ENCODE assay signal across 21 cellular contexts in the genomic region with DNA sequence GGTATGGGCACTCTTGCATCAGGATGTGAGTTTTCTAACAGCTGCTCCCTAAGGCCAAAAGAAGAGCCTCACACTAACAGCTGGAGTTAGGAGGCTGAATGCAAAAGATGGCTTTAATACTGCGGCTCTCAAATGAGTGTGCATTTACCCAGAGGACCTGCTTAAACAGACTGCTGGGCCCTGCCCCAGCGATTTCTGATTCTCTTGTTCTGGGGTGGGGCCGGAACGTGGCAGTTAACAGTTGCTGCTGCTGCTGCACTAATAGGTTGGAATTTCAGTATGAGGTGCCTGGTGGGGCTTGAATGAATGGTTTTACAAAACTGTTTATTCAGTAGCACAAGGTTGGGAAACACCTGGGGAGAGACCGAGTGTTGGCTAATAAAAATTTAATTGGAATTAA. TPM values are rescaled to one million over a fixed set of nuclear protein-coding genes. Genes with fewer than 3 reads are reported as not detected.
DNase-seq lines count a peak whose midpoint lies in the region; ATAC-seq and TF ChIP-seq lines count a peak whose summit lies in the region.
"Had no signal": no experiment of that assay in that cellular context is flagged by ENCODE, and none has a peak within 500 bp of the region (broad histone marks: within the 10 kb centered on the region; RNA-seq: fewer than 3 reads in every experiment).

No MANE protein-coding gene starts in this region.

- H3K4me3 ChIP-seq in GM23338 (no peak overlapping the region), neuronal stem cell (ENCODE audit: low read length in 2 of 2) (no peak overlapping the region)
- H3K4me3 ChIP-seq: esophagus squamous epithelium, left ventricle myocardium inferior, stomach, uterus had no signal

- no peaks in the 10 kb centered on the region for H3K79me1 ChIP-seq in neuronal stem cell (ENCODE audit: low read depth, low read length)

- H3K27me3 Mint-ChIP-seq in GM23338 (ENCODE audit: insufficient read depth, low read depth, poor library complexity) (no peaks in the 10 kb centered on the region), glutamatergic neuron (ENCODE audit: unreplicated experiment) (peaks cover 12% of the 10 kb centered on the region)
- H3K27me3 Mint-ChIP-seq: activated naive CD4-positive, alpha-beta T cell treated with anti-CD3 and anti-CD28 coated beads, Interleukin-2, amount 10 ng/mL, durations not matched to agents 7 days and 5 days; activated T-cell treated with anti-CD3 and anti-CD28 coated beads, Interleukin-2, amount 50 U/mL, for 24 hours; CD4-positive, CD25-positive, alpha-beta regulatory T cell had no signal

- peaks cover 13% of the 10 kb centered on the region; the same call in 1 of the 2 replicates for H4K20me1 ChIP-seq in GM23338 (replicated peaks; ENCODE audit: insufficient read depth)

- no peak overlapping the region for H2AFZ ChIP-seq in GM23338
- no peak overlapping the region for H2AFZ ChIP-seq in neuronal stem cell (ENCODE audit: low read length)

- no peak overlapping the region for H3K18ac ChIP-seq in neuronal stem cell (ENCODE audit: low read length)

- ATAC-seq in GM23338 (peak; percentile 45), GM21619 (IDR thresholded peaks at IDR 0.05; ENCODE audit: unreplicated experiment) (no peak)
- ATAC-seq: activated CD8-positive, alpha-beta T cell treated with anti-CD3 and anti-CD28 coated beads, Interleukin-2, amount 10 ng/mL, durations not matched to agents 7 days and 5 days had no signal

- no peak overlapping the region for H4K8ac ChIP-seq in neuronal stem cell (ENCODE audit: low read depth, low read length)

- peaks cover 18% of the 10 kb centered on the region; the same call in 1 of the 2 replicates for H3F3A ChIP-seq in GM23338 (replicated peaks; ENCODE audit: low read depth)

- H3K4ac ChIP-seq in neuronal stem cell (ENCODE audit: low read length) = no peak overlapping the region

- peak overlapping the region; percentile 51 for H3K27ac ChIP-seq in 22Rv1
- H3K27ac ChIP-seq in GM23338 (ENCODE audit: low read depth) = peak overlapping the region; percentile 80
- H3K27ac ChIP-seq in neuronal stem cell (replicated peaks; ENCODE audit: low read length) = peak overlapping the region; percentile 34
- H3K27ac ChIP-seq: esophagus squamous epithelium, left ventricle myocardium inferior, stomach, uterus had no signal

- H2BK15ac ChIP-seq in neuronal stem cell (ENCODE audit: low read length) = no peak overlapping the region

- H3K4me3 Mint-ChIP-seq in GM23338 (no peak overlapping the region), glutamatergic neuron (ENCODE audit: unreplicated experiment) (peak overlapping the region; percentile 42)
- H3K4me3 Mint-ChIP-seq: activated CD8-positive, alpha-beta T cell treated with anti-CD3 and anti-CD28 coated beads, Interleukin-2, amount 10 ng/mL, durations not matched to agents 7 days and 5 days; activated naive CD4-positive, alpha-beta T cell treated with anti-CD3 and anti-CD28 coated beads, Interleukin-2, amount 10 ng/mL, durations not matched to agents 7 days and 5 days; activated T-cell treated with anti-CD3 and anti-CD28 coated beads, Interleukin-2, amount 50 U/mL, for 24 hours had no signal

- no peak overlapping the region for H4K91ac ChIP-seq in neuronal stem cell (ENCODE audit: low read depth, low read length, poor library complexity)

- WGBS in neuronal stem cell (ENCODE audit: extremely low coverage in 2 of 2, insufficient read length in 2 of 2, insufficient replicate concordance in 1 of 2), 2 donors = no CpG with 5 or more reads among the region's 5 CpGs

- no peak overlapping the region for H2BK12ac ChIP-seq in neuronal stem cell (ENCODE audit: low read length)

- peaks cover 31% of the 10 kb centered on the region for H3K4me1 Mint-ChIP-seq in GM23338
- H3K4me1 Mint-ChIP-seq in glutamatergic neuron (ENCODE audit: low read depth, unreplicated experiment) = peaks cover 33% of the 10 kb centered on the region

- no peak overlapping the region for H3K23ac ChIP-seq in neuronal stem cell (ENCODE audit: low read depth, low read length, poor library complexity)

- H3K4me1 ChIP-seq in GM23338 (ENCODE audit: insufficient read depth) (peaks cover 16% of the 10 kb centered on the region; the same call in 1 of the 2 replicates), neuronal stem cell (ENCODE audit: control insufficient read depth in 2 of 2, insufficient read depth in 1 of 2, low read depth in 1 of 2, low read length in 2 of 2) (no peaks in the 10 kb centered on the region)
- H3K4me1 ChIP-seq: uterus had no signal

- no peak overlapping the region for H2AK5ac ChIP-seq in neuronal stem cell (ENCODE audit: low read depth, low read length)

- no peaks in the 10 kb centered on the region; the same call in 2 of the 3 replicates for H3K9me3 Mint-ChIP-seq in GM23338
- H3K9me3 Mint-ChIP-seq in glutamatergic neuron (ENCODE audit: unreplicated experiment) = peaks cover 20% of the 10 kb centered on the region
- H3K9me3 Mint-ChIP-seq: activated naive CD4-positive, alpha-beta T cell treated with anti-CD3 and anti-CD28 coated beads, Interleukin-2, amount 10 ng/mL, durations not matched to agents 7 days and 5 days; activated T-cell treated with anti-CD3 and anti-CD28 coated beads, Interleukin-2, amount 50 U/mL, for 24 hours had no signal

- H3K36me3 Mint-ChIP-seq in GM23338 (ENCODE audit: low read depth) (peaks cover 33% of the 10 kb centered on the region), glutamatergic neuron (ENCODE audit: unreplicated experiment) (no peaks in the 10 kb centered on the region)

- H3K4me2 ChIP-seq in GM23338 (no peak overlapping the region), neuronal stem cell (ENCODE audit: insufficient read depth, low read length, poor library complexity, severe bottlenecking) (no peak overlapping the region)

- H3K79me2 ChIP-seq in GM23338 (replicated peaks; ENCODE audit: insufficient read depth) = no peaks in the 10 kb centered on the region

- no peak overlapping the region for H2BK5ac ChIP-seq in neuronal stem cell (ENCODE audit: low read length)

- H3K27me3 ChIP-seq in GM23338 (ENCODE audit: insufficient read depth) (no peaks in the 10 kb centered on the region), neuronal stem cell (ENCODE audit: control insufficient read depth in 3 of 3, insufficient read depth in 3 of 3, low read depth in 1 of 3, low read length in 3 of 3) (no peaks in the 10 kb centered on the region)
- H3K27me3 ChIP-seq: esophagus squamous epithelium, stomach, uterus had no signal

- no peak overlapping the region for H2BK120ac ChIP-seq in neuronal stem cell (ENCODE audit: low read depth, low read length)

- H3K9ac ChIP-seq in neuronal stem cell (ENCODE audit: low read depth, low read length, poor library complexity) = no peak overlapping the region

- no peaks in the 10 kb centered on the region for H3K9me2 ChIP-seq in GM23338 (ENCODE audit: insufficient read depth)

- no peaks in the 10 kb centered on the region for H3K9me3 ChIP-seq in neuronal stem cell (replicated peaks in 1 of 2; ENCODE audit: control insufficient read depth in 2 of 2, insufficient read depth in 1 of 2, low read depth in 1 of 2, low read length in 2 of 2)
- H3K9me3 ChIP-seq: esophagus squamous epithelium, left ventricle myocardium inferior, stomach, uterus had no signal

- H3K14ac ChIP-seq in neuronal stem cell (ENCODE audit: low read length) = no peak overlapping the region

- H3K27ac Mint-ChIP-seq in GM23338 = no peak overlapping the region
- H3K27ac Mint-ChIP-seq in glutamatergic neuron (ENCODE audit: unreplicated experiment) = peak overlapping the region; percentile 83
- H3K27ac Mint-ChIP-seq: activated CD8-positive, alpha-beta T cell treated with anti-CD3 and anti-CD28 coated beads, Interleukin-2, amount 10 ng/mL, durations not matched to agents 7 days and 5 days; activated naive CD4-positive, alpha-beta T cell treated with anti-CD3 and anti-CD28 coated beads, Interleukin-2, amount 10 ng/mL, durations not matched to agents 7 days and 5 days; activated T-cell treated with anti-CD3 and anti-CD28 coated beads, Interleukin-2, amount 50 U/mL, for 24 hours had no signal

- H3K36me3 ChIP-seq in GM23338 (ENCODE audit: insufficient read depth) = peaks cover 36% of the 10 kb centered on the region
- H3K36me3 ChIP-seq in neuronal stem cell (replicated peaks in 1 of 2; ENCODE audit: control insufficient read depth in 2 of 2, insufficient read depth in 2 of 2, low read length in 2 of 2) = peaks cover 11 to 62% of the 10 kb centered on the region in 2 donors
- H3K36me3 ChIP-seq: uterus had no signal

- TF ChIP-seq CTCF in 22Rv1 (IDR thresholded peaks at IDR 0.05) (no peak), GM23338 (conservative IDR thresholded peaks at IDR 0.05; ENCODE audit: low read depth in 2 of 2) (no peak), glutamatergic neuron (IDR thresholded peaks at IDR 0.05; ENCODE audit: partially characterized antibody, unreplicated experiment) (no peak), GM20000 (IDR thresholded peaks at IDR 0.05; ENCODE audit: extremely low read depth, missing control alignments) (no peak)

- DNase-seq in GM23338 (ENCODE audit: low spot score) = peak; percentile 34
- peak; percentile 27 for DNase-seq in glutamatergic neuron
- no peak for DNase-seq in neuronal stem cell (ENCODE audit: low spot score)
- no peak for DNase-seq in GM20000 (ENCODE audit: low spot score)
- DNase-seq in NCI-H1092 (lab: John Stamatoyannopoulos, UW) = no peak
- DNase-seq in LoVo (ENCODE audit: low spot score) = no peak
- DNase-seq: activated CD8-positive, alpha-beta T cell treated with anti-CD3 and anti-CD28 coated beads, Interleukin-2, amount 10 ng/mL, durations not matched to agents 7 days and 5 days; activated naive CD4-positive, alpha-beta T cell treated with anti-CD3 and anti-CD28 coated beads, Interleukin-2, amount 10 ng/mL, durations not matched to agents 7 days and 5 days; activated T-cell treated with anti-CD3 and anti-CD28 coated beads, Interleukin-2, amount 50 U/mL, for 24 hours; CD4-positive, CD25-positive, alpha-beta regulatory T cell; effector memory CD4-positive, alpha-beta T cell; esophagus squamous epithelium; left ventricle myocardium inferior; NCI-H187; NCI-H345; SIG-M5; stimulated activated CD4-positive, alpha-beta T cell treated with anti-CD3 and anti-CD28 coated beads, Interleukin-2, amount 100 ng/mL, for 48 hours; uterus had no signal

TF ChIP-seq in GM23338, 12 proteins besides CTCF, POLR2A, EP300 and RAD21:
- TF ChIP-seq ZNF114 (CRISPR knock-in tag; IDR thresholded peaks at IDR 0.05) = no peak
- 0 out of 2 replicates have a peak, but pooled peaks have one; percentile 10 for TF ChIP-seq POLR2AphosphoS5 (IDR thresholded peaks at IDR 0.05; ENCODE audit: low read depth)

RNA-seq across cellular contexts. Expression of a gene that starts 26.1 kb away (rescaled TPM):
- 331 and 381 TPM in 2 replicates for total RNA-seq in GM23338 (2014; rRNA removed; shearing (Covaris generic))
- 60.6 and 72.2 TPM in 2 replicates for polyA plus RNA-seq in GM23338 (2016; fragmentation: Nextera tagmentation; extraction: Ambion mirVana)
- 362 TPM for total RNA-seq in glutamatergic neuron (ENCODE audit: unreplicated experiment)
- 141 TPM for polyA plus RNA-seq in neuronal stem cell (2013, experiment 1 of 2)
- 144 TPM for polyA plus RNA-seq in neuronal stem cell (2013, experiment 2 of 2)

Comparison
In these comparisons a context has a peak if more than half of its experiments do, and no peak if none do; other contexts are left out.
1. DNase-seq: peak in GM23338 (single experiment) and glutamatergic neuron (single experiment); none in neuronal stem cell (single experiment), GM20000 (single experiment), NCI-H1092 (single experiment) and LoVo (single experiment).
2. Peak in every context shown above with its lines, with median percentiles within 50 percentile points of each other: H3K27ac ChIP-seq.